In the genomic region with DNA sequence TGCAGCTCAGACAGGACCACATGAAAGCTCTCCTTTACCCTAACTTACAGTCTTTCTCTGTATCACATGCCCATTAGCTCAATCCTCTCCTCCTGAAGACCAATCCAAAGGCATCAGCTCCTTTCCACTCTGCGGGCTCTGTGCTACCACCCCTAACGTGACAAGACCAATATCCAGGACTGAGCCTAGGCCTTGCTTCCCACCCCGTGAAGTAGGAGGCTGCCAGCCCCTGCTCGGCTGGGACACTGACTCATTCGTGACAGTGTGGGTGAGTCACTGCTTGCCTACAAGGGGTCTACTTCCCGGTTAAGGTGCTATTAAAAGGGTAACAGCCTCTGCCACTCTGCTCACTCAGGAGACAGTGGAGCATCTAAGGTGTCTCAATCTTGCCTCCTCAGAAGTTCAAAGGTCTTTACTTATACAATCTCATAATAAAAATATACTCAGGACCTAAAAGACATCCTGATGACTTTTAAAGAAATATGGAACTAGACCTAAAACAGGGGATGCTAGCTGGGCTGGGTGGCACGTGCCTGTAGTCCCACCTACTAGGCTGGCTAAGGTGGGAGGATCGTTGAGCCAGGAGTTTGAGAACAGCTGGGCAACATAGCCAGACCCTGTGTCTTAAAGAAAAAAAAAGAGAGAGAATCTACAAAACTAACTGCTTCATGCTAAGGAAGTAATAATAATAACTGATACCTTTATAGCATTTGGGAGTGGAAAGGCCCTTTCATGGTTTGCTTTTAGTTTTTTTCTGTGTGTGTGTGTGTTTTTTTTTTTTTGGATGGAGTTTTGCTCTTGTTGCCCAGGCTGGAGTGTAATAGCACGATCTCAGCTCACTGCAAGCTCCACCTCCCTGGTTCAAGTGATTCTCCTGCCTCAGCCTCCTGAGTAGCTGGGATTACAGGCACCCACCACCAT, we compare ENCODE assay signal across 8 cellular contexts. TPM values are rescaled to one million over a fixed set of nuclear protein-coding genes. Genes with fewer than 3 reads are reported as not detected.
DNase-seq lines count a peak whose midpoint lies in the region; ATAC-seq and TF ChIP-seq lines count a peak whose summit lies in the region.

No MANE protein-coding gene starts in this region.

- no peaks in the 10 kb centered on the region for H3K36me3 ChIP-seq in suprapubic skin

- no peaks in the 10 kb centered on the region for H3K9me3 Mint-ChIP-seq in activated CD4-positive, alpha-beta memory T cell treated with anti-CD3 and anti-CD28 coated beads for 36 hours
- H3K9me3 Mint-ChIP-seq in activated CD4-positive, alpha-beta memory T cell treated with anti-CD3 and anti-CD28 coated beads, Interleukin-2, amount 10 ng/mL, durations not matched to agents 7 days and 5 days, result no peaks in the 10 kb centered on the region

- peak overlapping the region; percentile 27 for H3K4me3 Mint-ChIP-seq in activated CD4-positive, alpha-beta memory T cell treated with anti-CD3 and anti-CD28 coated beads for 36 hours
- no peak overlapping the region for H3K4me3 Mint-ChIP-seq in activated CD4-positive, alpha-beta memory T cell treated with anti-CD3 and anti-CD28 coated beads, Interleukin-2, amount 10 ng/mL, durations not matched to agents 7 days and 5 days

- ATAC-seq in GM18868 (IDR thresholded peaks at IDR 0.05; ENCODE audit: unreplicated experiment), result no peak
- no peak for ATAC-seq in GM19324 (IDR thresholded peaks at IDR 0.05; ENCODE audit: low FRiP score, unreplicated experiment)

- peak; percentile 66 for DNase-seq in activated CD4-positive, alpha-beta memory T cell treated with anti-CD3 and anti-CD28 coated beads for 36 hours
- DNase-seq in activated CD4-positive, alpha-beta memory T cell treated with anti-CD3 and anti-CD28 coated beads, Interleukin-2, amount 10 ng/mL, durations not matched to agents 7 days and 5 days, result no peak
- DNase-seq in activated T-cell treated with anti-CD3 and anti-CD28 coated beads for 48 hours (ENCODE audit: low read depth) (peak; percentile 36), hepatic stellate cell (ENCODE audit: low spot score) (peak; percentile 93), suprapubic skin (ENCODE audit: low spot score in 2 of 2) (no peak), NCI-H524 (lab: John Stamatoyannopoulos, UW) (no peak)

- CTCF ChIA-PET in activated CD4-positive, alpha-beta memory T cell treated with anti-CD3 and anti-CD28 coated beads for 36 hours (lab: Charles Lee), result interaction anchor here (0.7 to 2.1 kb wide), 4 partner anchors 54 to 106 kb away, joined by 3 to 12 read pairs (median 4); no protein-coding TSS in a partner anchor
- CTCF ChIA-PET in activated CD4-positive, alpha-beta memory T cell treated with anti-CD3 and anti-CD28 coated beads, Interleukin-2, amount 10 ng/mL, durations not matched to agents 7 days and 5 days (lab: Charles Lee), result interaction anchor here (0.6 to 1.7 kb wide), 2 partner anchors 62 to 106 kb away, joined by 3 to 10 read pairs; no protein-coding TSS in a partner anchor

- POLR2A ChIA-PET in activated CD4-positive, alpha-beta memory T cell treated with anti-CD3 and anti-CD28 coated beads for 36 hours (lab: Charles Lee), result no interaction called here
- POLR2A ChIA-PET in activated CD4-positive, alpha-beta memory T cell treated with anti-CD3 and anti-CD28 coated beads, Interleukin-2, amount 10 ng/mL, durations not matched to agents 7 days and 5 days (lab: Charles Lee), result no interaction called here

- no peaks in the 10 kb centered on the region for H3K36me3 Mint-ChIP-seq in activated CD4-positive, alpha-beta memory T cell treated with anti-CD3 and anti-CD28 coated beads for 36 hours
- no peaks in the 10 kb centered on the region for H3K36me3 Mint-ChIP-seq in activated CD4-positive, alpha-beta memory T cell treated with anti-CD3 and anti-CD28 coated beads, Interleukin-2, amount 10 ng/mL, durations not matched to agents 7 days and 5 days (ENCODE audit: low read depth)

- peaks cover 18% of the 10 kb centered on the region for H3K4me1 Mint-ChIP-seq in activated CD4-positive, alpha-beta memory T cell treated with anti-CD3 and anti-CD28 coated beads for 36 hours (ENCODE audit: low read depth)
- H3K4me1 Mint-ChIP-seq in activated CD4-positive, alpha-beta memory T cell treated with anti-CD3 and anti-CD28 coated beads, Interleukin-2, amount 10 ng/mL, durations not matched to agents 7 days and 5 days, result peaks cover 18% of the 10 kb centered on the region

- peak overlapping the region; percentile 15 for H3K27ac ChIP-seq in suprapubic skin

- no peak overlapping the region for H3K4me3 ChIP-seq in suprapubic skin

- peak overlapping the region; percentile 39 for H3K27ac Mint-ChIP-seq in activated CD4-positive, alpha-beta memory T cell treated with anti-CD3 and anti-CD28 coated beads for 36 hours
- H3K27ac Mint-ChIP-seq in activated CD4-positive, alpha-beta memory T cell treated with anti-CD3 and anti-CD28 coated beads, Interleukin-2, amount 10 ng/mL, durations not matched to agents 7 days and 5 days, result no peak overlapping the region

- H3K27me3 ChIP-seq in suprapubic skin, result no peaks in the 10 kb centered on the region

- peaks cover 10% of the 10 kb centered on the region for H3K4me1 ChIP-seq in suprapubic skin

- H3K9me3 ChIP-seq in suprapubic skin, result no peaks in the 10 kb centered on the region

- no peak for TF ChIP-seq CTCF in suprapubic skin (IDR thresholded peaks at IDR 0.05)

- intact Hi-C loops in activated CD4-positive, alpha-beta memory T cell treated with anti-CD3 and anti-CD28 coated beads for 36 hours (cut with micrococcal nuclease), result no loop called here

- H3K27me3 Mint-ChIP-seq in activated CD4-positive, alpha-beta memory T cell treated with anti-CD3 and anti-CD28 coated beads for 36 hours, result peaks cover 4% of the 10 kb centered on the region
- peaks cover 6% of the 10 kb centered on the region for H3K27me3 Mint-ChIP-seq in activated CD4-positive, alpha-beta memory T cell treated with anti-CD3 and anti-CD28 coated beads, Interleukin-2, amount 10 ng/mL, durations not matched to agents 7 days and 5 days

- no peak for TF ChIP-seq POLR2A in suprapubic skin (IDR thresholded peaks at IDR 0.05)

- 50% methylated on average over 9 of the region's 9 CpGs for WGBS in suprapubic skin

- no peak for TF ChIP-seq EP300 in suprapubic skin (IDR thresholded peaks at IDR 0.05)

RNA-seq across cellular contexts. Expression of a gene that starts 55.0 kb away (rescaled TPM):
- total RNA-seq in activated CD4-positive, alpha-beta memory T cell treated with anti-CD3 and anti-CD28 coated beads for 36 hours, result 1 to 10 TPM; 4.0 to 5.8 TPM
- 1 to 10 TPM; 6.2 to 7.1 TPM for total RNA-seq in activated CD4-positive, alpha-beta memory T cell treated with anti-CD3 and anti-CD28 coated beads, Interleukin-2, amount 10 ng/mL, durations not matched to agents 7 days and 5 days
- total RNA-seq in suprapubic skin, result 1 to 10 TPM; 1.5 to 8.2 (median 4.7) TPM

Comparison
In these comparisons a context has a peak if more than half of its experiments do, and no peak if none do; other contexts are left out.
1. DNase-seq: peak in activated CD4-positive, alpha-beta memory T cell treated with anti-CD3 and anti-CD28 coated beads for 36 hours (single experiment), activated T-cell treated with anti-CD3 and anti-CD28 coated beads for 48 hours (single experiment) and hepatic stellate cell (single experiment); none in activated CD4-positive, alpha-beta memory T cell treated with anti-CD3 and anti-CD28 coated beads, Interleukin-2, amount 10 ng/mL, durations not matched to agents 7 days and 5 days (single experiment), suprapubic skin (0 of 2) and NCI-H524 (0 of 2).